In the genomic region with DNA sequence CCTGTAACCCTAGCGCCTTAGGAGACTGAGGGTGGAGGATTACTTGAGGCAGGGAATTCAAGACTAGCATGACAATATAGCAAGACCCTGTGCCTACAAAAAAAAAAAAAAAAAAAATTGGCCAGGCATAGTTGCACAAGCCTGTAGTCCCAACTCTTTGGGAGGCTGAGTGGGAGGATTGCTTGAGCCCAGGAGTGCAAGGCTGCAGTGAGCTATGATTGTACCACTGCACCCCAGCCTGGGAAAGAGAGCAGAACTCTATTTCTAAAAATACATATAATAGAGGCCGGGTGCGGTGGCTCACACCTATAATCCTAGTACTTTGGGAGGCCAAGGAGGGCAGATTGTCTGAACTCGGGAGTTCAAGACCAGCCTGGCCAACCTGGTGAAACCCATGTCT, we compare ENCODE assay signal across 34 cellular contexts.
"Had no signal": no experiment of that assay in that cellular context is flagged by ENCODE, and none has a peak within 500 bp of the region (broad histone marks: within the 10 kb centered on the region; RNA-seq: fewer than 3 reads in every experiment).

No MANE protein-coding gene starts in this region.

- H3K27ac ChIP-seq: KMS-11 had no signal

- H3K4me3 ChIP-seq: MG63 had no signal

- H3K27me3 ChIP-seq: MG63 had no signal

- DNase-seq: Karpas-422, Kasumi-1, KG1, MG63, MM.1S, MV-4-11, NCI-H1048, NCI-H1092, NCI-H1092 treated with DMSO at 0.1 percent for 48 hours, NCI-H1105, NCI-H1105 treated with DMSO at 0.1 percent for 48 hours, NCI-H1417, NCI-H1417 treated with DMSO at 0.1 percent for 48 hours, NCI-H1436, NCI-H1436 treated with DMSO at 0.1 percent for 48 hours, NCI-H146, NCI-H1694, NCI-H1694 treated with DMSO at 0.1 percent for 48 hours, NCI-H187, NCI-H187 treated with DMSO at 0.1 percent for 48 hours, NCI-H1930, NCI-H2029, NCI-H2029 treated with DMSO at 0.1 percent for 48 hours, NCI-H2081, NCI-H2081 treated with DMSO at 0.1 percent for 48 hours, NCI-H2107, NCI-H2171, NCI-H2171 treated with DMSO at 0.1 percent for 48 hours, NCI-H2227 treated with DMSO at 0.1 percent for 48 hours, NCI-H226, NCI-H345, NCI-H446, NCI-H446 treated with DMSO at 0.1 percent for 48 hours had no signal
